ENCODE assay signal across 11 cellular contexts in genomic region chr4:76753814-76754213, GRCh38.
A peak's percentile ranks its signal among the peaks of the same experiment; 100 is the strongest.
DNase-seq lines count a peak whose midpoint lies in the region; ATAC-seq and TF ChIP-seq lines count a peak whose summit lies in the region.
"Had no signal": no experiment of that assay in that cellular context is flagged by ENCODE, and none has a peak within 500 bp of the region (broad histone marks: within the 10 kb centered on the region; RNA-seq: fewer than 3 reads in every experiment).

No MANE protein-coding gene starts in this region.

- CTCF ChIA-PET in BJ (lab: Yijun Ruan, JAX) = interaction anchor here (0.6 to 1.4 kb wide), 2 partner anchors 89 to 291 kb away, joined by 3 read pairs; no protein-coding TSS in a partner anchor

- DNase-seq in BJ (ENCODE audit: low read depth) = peak; percentile 92
- DNase-seq in SK-N-MC (ENCODE audit: low read depth, low spot score) = no peak
- peak; percentile 91 for DNase-seq in fibroblast of gingiva (ENCODE audit: low read depth)
- peak; percentile 92 for DNase-seq in non-pigmented ciliary epithelial cell (ENCODE audit: low read depth)
- DNase-seq in SHP77 (lab: John Stamatoyannopoulos, UW) = no peak
- DNase-seq in NCI-H69 (lab: John Stamatoyannopoulos, UW) = no peak
- DNase-seq: NCI-H1930, T-helper 1 cell had no signal

- ATAC-seq in GM21423 (IDR thresholded peaks at IDR 0.05; ENCODE audit: unreplicated experiment) (no peak), HG03097 (IDR thresholded peaks at IDR 0.05; ENCODE audit: low FRiP score, unreplicated experiment) (no peak)

- H3K27ac ChIP-seq in SK-N-MC = peak overlapping the region; percentile 4; the same call in 1 of the 2 replicates

- H3K4me3 ChIP-seq in BJ (ENCODE audit: low read depth, low read length) = no peak overlapping the region
- peak overlapping the region; percentile 54 for H3K4me3 ChIP-seq in SK-N-MC
- H3K4me3 ChIP-seq: skin epidermis had no signal

- H3K9me3 ChIP-seq in SK-N-MC (ENCODE audit: low read depth, low read length) = no peaks in the 10 kb centered on the region; the same call in 1 of the 2 replicates

- TF ChIP-seq CTCF in BJ (IDR thresholded peaks at IDR 0.05; ENCODE audit: insufficient read depth, low read depth, low read length) = no peak

- H3K9ac ChIP-seq in SK-N-MC (ENCODE audit: insufficient read length) = no peak overlapping the region

- no peaks in the 10 kb centered on the region for H3K27me3 ChIP-seq in BJ (ENCODE audit: control insufficient read depth, insufficient read depth, low read length)

- POLR2A ChIA-PET in BJ (lab: Charles Lee) = interaction anchor here (0.6 to 1.3 kb wide), 12 partner anchors 10 to 249 kb away, joined by 3 to 7 read pairs (median 4); no protein-coding TSS in a partner anchor

- H3K36me3 ChIP-seq in BJ (ENCODE audit: control insufficient read depth, insufficient read depth, low read length) = peaks cover 20% of the 10 kb centered on the region
- no peaks in the 10 kb centered on the region for H3K36me3 ChIP-seq in SK-N-MC (ENCODE audit: insufficient read depth, low read length)

Comparison
In these comparisons a context has a peak if more than half of its experiments do, and no peak if none do; other contexts are left out.
1. DNase-seq: peak in BJ (single experiment), fibroblast of gingiva (single experiment) and non-pigmented ciliary epithelial cell (single experiment); none in SK-N-MC (single experiment), SHP77 (0 of 2) and NCI-H69 (single experiment).